11 cellular contexts compared by ENCODE assay signal in genomic region chr7:109844362-109844761, GRCh38.
DNase-seq lines count a peak whose midpoint lies in the region; ATAC-seq and TF ChIP-seq lines count a peak whose summit lies in the region.
"Had no signal": no experiment of that assay in that cellular context is flagged by ENCODE, and none has a peak within 500 bp of the region (broad histone marks: within the 10 kb centered on the region; RNA-seq: fewer than 3 reads in every experiment).

No MANE protein-coding gene starts in this region.

- no peaks in the 10 kb centered on the region for H3K27me3 ChIP-seq in dorsolateral prefrontal cortex
- H3K27me3 ChIP-seq: BLaER1, neutrophil, SJSA1 had no signal

- no peak for ATAC-seq in HG02610 (IDR thresholded peaks at IDR 0.05; ENCODE audit: unreplicated experiment)
- ATAC-seq in HG02623 (IDR thresholded peaks at IDR 0.05; ENCODE audit: unreplicated experiment): no peak
- ATAC-seq in GM18519 (IDR thresholded peaks at IDR 0.05; ENCODE audit: low FRiP score, unreplicated experiment): no peak

- H3K4me3 ChIP-seq in dorsolateral prefrontal cortex: no peak overlapping the region
- no peak overlapping the region for H3K4me3 ChIP-seq in retinal pigment epithelial cell (ENCODE audit: low read length)
- H3K4me3 ChIP-seq: BLaER1, SJSA1 had no signal

- H3K27ac ChIP-seq in dorsolateral prefrontal cortex: no peak overlapping the region
- H3K27ac ChIP-seq: BLaER1, neutrophil, SJSA1 had no signal

- intact Hi-C loops in dorsolateral prefrontal cortex (cut with DNase I): no loop called here

- DNase-seq in NCI-H510A treated with DMSO at 0.1 percent for 48 hours (lab: John Stamatoyannopoulos, UW) (peak; percentile 9), NCI-H510A (lab: John Stamatoyannopoulos, UW) (no peak), NCI-H2171 (lab: John Stamatoyannopoulos, UW) (peak; percentile 17), dorsolateral prefrontal cortex (no peak), retinal pigment epithelial cell (ENCODE audit: low read depth) (peak; percentile 5)

- TF ChIP-seq CTCF in dorsolateral prefrontal cortex (IDR thresholded peaks at IDR 0.05 in 54 of 56, conservative IDR thresholded peaks at IDR 0.05 in 2 of 56; ENCODE audit: low read depth in 1 of 56, partially characterized antibody in 56 of 56): peak in 47 of 56 donors; percentile 16 to 62 (median 41)
- peak; percentile 75 for TF ChIP-seq CTCF in retinal pigment epithelial cell (conservative IDR thresholded peaks at IDR 0.05; ENCODE audit: low read depth, low read length)

Comparison
In these comparisons a context has a peak if more than half of its experiments do, and no peak if none do; other contexts are left out.
1. DNase-seq: peak in NCI-H510A treated with DMSO at 0.1 percent for 48 hours (single experiment), NCI-H2171 (single experiment) and retinal pigment epithelial cell (single experiment); none in NCI-H510A (single experiment) and dorsolateral prefrontal cortex (0 of 10).